ENCODE assay signal across 1 cellular context in the genomic region with DNA sequence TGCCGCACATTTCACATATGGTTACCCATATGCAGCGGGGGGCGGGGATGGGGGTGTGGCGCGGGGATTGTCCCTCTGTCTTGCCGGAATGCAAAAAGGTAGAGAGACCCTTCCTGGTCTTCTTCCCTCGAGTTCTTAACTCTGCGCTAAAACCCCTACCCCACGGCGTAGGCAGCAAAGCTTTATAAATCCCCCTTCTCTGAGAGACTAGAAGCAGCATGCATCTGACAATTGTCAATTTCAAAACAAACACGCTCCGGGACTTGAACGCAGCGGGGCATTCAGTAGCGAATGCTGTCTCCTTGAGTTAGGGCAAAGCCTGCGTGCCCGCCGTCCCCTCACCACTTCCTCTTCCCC.
TF ChIP-seq lines count a peak whose summit lies in the region.

No MANE protein-coding gene starts in this region.

TF ChIP-seq in SK-N-SH, 30 proteins besides CTCF, POLR2A, EP300 and RAD21 (continued from another document):
- TF ChIP-seq FOXM1 (IDR thresholded peaks at IDR 0.05; ENCODE audit: low read depth) (no peak), TAF1 (IDR thresholded peaks at IDR 0.05; ENCODE audit: borderline replicate concordance, low read depth, low read length) (no peak), MEF2A (IDR thresholded peaks at IDR 0.05; ENCODE audit: borderline replicate concordance, low read depth) (no peak)
- TF ChIP-seq, protein P1, sequence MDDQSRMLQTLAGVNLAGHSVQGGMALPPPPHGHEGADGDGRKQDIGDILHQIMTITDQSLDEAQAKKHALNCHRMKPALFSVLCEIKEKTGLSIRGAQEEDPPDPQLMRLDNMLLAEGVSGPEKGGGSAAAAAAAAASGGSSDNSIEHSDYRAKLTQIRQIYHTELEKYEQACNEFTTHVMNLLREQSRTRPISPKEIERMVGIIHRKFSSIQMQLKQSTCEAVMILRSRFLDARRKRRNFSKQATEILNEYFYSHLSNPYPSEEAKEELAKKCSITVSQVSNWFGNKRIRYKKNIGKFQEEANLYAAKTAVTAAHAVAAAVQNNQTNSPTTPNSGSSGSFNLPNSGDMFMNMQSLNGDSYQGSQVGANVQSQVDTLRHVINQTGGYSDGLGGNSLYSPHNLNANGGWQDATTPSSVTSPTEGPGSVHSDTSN (IDR thresholded peaks at IDR 0.05), result no peak
